ENCODE assay signal across 25 cellular contexts in the genomic region with DNA sequence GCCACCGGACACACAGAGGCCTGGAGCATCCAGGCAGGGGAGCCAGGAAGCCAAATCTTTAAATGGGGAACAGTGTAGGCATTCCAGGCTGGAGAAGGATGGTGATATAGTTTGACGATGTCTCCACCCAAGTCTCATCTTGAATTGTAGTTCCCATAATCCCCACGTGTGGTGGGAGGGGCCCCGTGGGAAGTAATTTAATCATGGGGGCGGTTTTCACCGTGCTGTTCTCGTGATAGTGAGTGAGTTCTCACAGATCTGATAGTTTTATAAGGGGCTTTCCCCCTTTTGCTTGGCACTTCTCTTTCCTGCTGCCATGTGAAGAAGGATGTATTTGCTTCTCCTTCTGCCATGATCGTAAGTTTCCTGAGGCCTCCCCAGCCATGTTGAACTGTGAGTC. TPM values are rescaled to one million over a fixed set of nuclear protein-coding genes. Genes with fewer than 3 reads are reported as not detected.
A peak's percentile ranks its signal among the peaks of the same experiment; 100 is the strongest.
DNase-seq lines count a peak whose midpoint lies in the region; ATAC-seq, FAIRE-seq and TF ChIP-seq lines count a peak whose summit lies in the region.
"Had no signal": no experiment of that assay in that cellular context is flagged by ENCODE, and none has a peak within 500 bp of the region (broad histone marks: within the 10 kb centered on the region; RNA-seq: fewer than 3 reads in every experiment).

No MANE protein-coding gene starts in this region.

- H3K4me3 ChIP-seq in OCI-LY7 (ENCODE audit: low read depth, low read length, poor library complexity, severe bottlenecking) (peak overlapping the region; percentile 71), heart left ventricle (peak overlapping the region in 2 of 12 donors; percentile 17 to 44), subcutaneous abdominal adipose tissue (ENCODE audit: low read depth in 1 of 5, low read length in 5 of 5) (no peak overlapping the region)
- H3K4me3 ChIP-seq in CD4-positive, alpha-beta memory T cell (ENCODE audit: low read length in 2 of 2), result no peak overlapping the region
- H3K4me3 ChIP-seq: GM23248, lung, SJSA1, transverse colon had no signal

- H3K4me2 ChIP-seq in OCI-LY7 (ENCODE audit: low read length), result peak overlapping the region; percentile 72

- FAIRE-seq in GM12891 (lab: Jason Lieb, UNC), result peak; percentile 75

- peaks cover 10 to 12% of the 10 kb centered on the region in 2 donors for H3K4me1 Mint-ChIP-seq in effector memory CD8-positive, alpha-beta T cell (ENCODE audit: low read depth in 2 of 2)
- H3K4me1 Mint-ChIP-seq in CD4-positive, alpha-beta memory T cell, result peaks cover 2 to 6% (median 3%) of the 10 kb centered on the region in 4 donors

- H3K9ac ChIP-seq in subcutaneous abdominal adipose tissue (ENCODE audit: low read length in 5 of 5), result peak overlapping the region in 1 of 5 donors; percentile 48
- H3K9ac ChIP-seq: GM23248 had no signal

- no peak for ATAC-seq in heart left ventricle
- no peak for ATAC-seq in effector memory CD8-positive, alpha-beta T cell (replicated peaks)
- no peak for ATAC-seq in GM21381 (IDR thresholded peaks at IDR 0.05; ENCODE audit: unreplicated experiment)

- TF ChIP-seq CTCF in OCI-LY7 (conservative IDR thresholded peaks at IDR 0.05; ENCODE audit: low read length) (no peak), heart left ventricle (IDR thresholded peaks at IDR 0.05) (no peak)

- DNase-seq in GM12891 (ENCODE audit: insufficient read length, low spot score) (no peak), OCI-LY7 (ENCODE audit: low spot score) (peak; percentile 76), heart left ventricle (no peak), DMS153 (lab: John Stamatoyannopoulos, UW) (no peak)
- no peak for DNase-seq in effector memory CD8-positive, alpha-beta T cell
- DNase-seq in CD4-positive, alpha-beta memory T cell, result no peak
- DNase-seq: activated CD4-positive, alpha-beta T cell treated with anti-CD3 and anti-CD28 coated beads, Interleukin-2, amount 10 ng/mL, durations not matched to agents 24 days and 14 days; cerebellar nuclear complex; COR-L47; effector CD4-positive, alpha-beta T cell; erythroblast; islet precursor cell; NCI-H1436; NCI-H526 treated with DMSO at 0.1 percent for 48 hours; occipital lobe; retina; T-helper 2 cell; transverse colon had no signal

- H4K20me1 ChIP-seq in OCI-LY7 (ENCODE audit: insufficient read depth, low read length), result no peaks in the 10 kb centered on the region

- WGBS in heart left ventricle, 4 donors, result 43 to 54% (median 48%) methylated on average over 8 of the region's 8 CpGs

- TF ChIP-seq POLR2A in GM12891 (IDR thresholded peaks at IDR 0.05; ENCODE audit: low read depth, low read length), result no peak
- TF ChIP-seq POLR2A in heart left ventricle (IDR thresholded peaks at IDR 0.05), result no peak

- peak overlapping the region; percentile 46; the same call in 1 of the 2 replicates for H2AFZ ChIP-seq in OCI-LY7 (ENCODE audit: low read length)
- H2AFZ ChIP-seq: GM23248 had no signal

- no peaks in the 10 kb centered on the region for H3K9me3 ChIP-seq in OCI-LY7 (ENCODE audit: low read length)
- H3K9me3 ChIP-seq in heart left ventricle, result no peaks in the 10 kb centered on the region
- no peaks in the 10 kb centered on the region for H3K9me3 ChIP-seq in subcutaneous abdominal adipose tissue (ENCODE audit: control insufficient read depth in 5 of 5, low read length in 5 of 5)
- H3K9me3 ChIP-seq in CD4-positive, alpha-beta memory T cell (ENCODE audit: control insufficient read depth in 1 of 2, low read length in 2 of 2), result no peaks in the 10 kb centered on the region
- H3K9me3 ChIP-seq: SJSA1, transverse colon had no signal

- POLR2A ChIA-PET in OCI-LY7 (lab: Charles Lee), result interaction anchor here (0.8 to 8.3 kb wide), 2 partner anchors 13 to 30 kb away, joined by 3 to 66 read pairs; partner anchors contain the start of gene GINS3
- POLR2A ChIA-PET in CD4-positive, alpha-beta memory T cell (lab: Charles Lee; ENCODE audit: partially characterized antibody), result no interaction called here

- H3K36me3 Mint-ChIP-seq in effector memory CD8-positive, alpha-beta T cell (ENCODE audit: insufficient read depth), result peaks cover 2% of the 10 kb centered on the region
- no peaks in the 10 kb centered on the region for H3K36me3 Mint-ChIP-seq in CD4-positive, alpha-beta memory T cell

- H3K9me3 Mint-ChIP-seq in effector memory CD8-positive, alpha-beta T cell, result no peaks in the 10 kb centered on the region
- H3K9me3 Mint-ChIP-seq in CD4-positive, alpha-beta memory T cell, result no peaks in the 10 kb centered on the region
- H3K9me3 Mint-ChIP-seq: activated CD4-positive, alpha-beta T cell treated with anti-CD3 and anti-CD28 coated beads, Interleukin-2, amount 10 ng/mL, durations not matched to agents 24 days and 14 days; stimulated activated naive CD8-positive, alpha-beta T cell treated with anti-CD3 and anti-CD28 coated beads, Interleukin-15, Interleukin-2, amounts not matched to agents 100 ng/mL and 50 ng/mL, for 24 hours had no signal

- no peaks in the 10 kb centered on the region for H3K27me3 ChIP-seq in heart left ventricle
- H3K27me3 ChIP-seq in subcutaneous abdominal adipose tissue (ENCODE audit: control insufficient read depth in 5 of 5, insufficient read depth in 4 of 5, low read length in 5 of 5), result no peaks in the 10 kb centered on the region
- H3K27me3 ChIP-seq in CD4-positive, alpha-beta memory T cell (ENCODE audit: insufficient read depth, low read length), result no peaks in the 10 kb centered on the region

- BruUV-seq in OCI-LY7 (replicated peaks; lab: Mats Ljungman, UMichigan), result no TSS peak

- H3K27me3 Mint-ChIP-seq in effector memory CD8-positive, alpha-beta T cell, result peaks cover 35 to 60% of the 10 kb centered on the region in 2 donors
- peaks cover 8 to 20% of the 10 kb centered on the region in 2 donors for H3K27me3 Mint-ChIP-seq in CD4-positive, alpha-beta memory T cell

- H3K4me3 Mint-ChIP-seq in effector memory CD8-positive, alpha-beta T cell, result no peak overlapping the region
- no peak overlapping the region for H3K4me3 Mint-ChIP-seq in CD4-positive, alpha-beta memory T cell
- H3K4me3 Mint-ChIP-seq: activated CD4-positive, alpha-beta T cell treated with anti-CD3 and anti-CD28 coated beads, Interleukin-2, amount 10 ng/mL, durations not matched to agents 24 days and 14 days; activated naive CD8-positive, alpha-beta T cell; stimulated activated naive CD8-positive, alpha-beta T cell treated with anti-CD3 and anti-CD28 coated beads, Interleukin-15, Interleukin-2, amounts not matched to agents 100 ng/mL and 50 ng/mL, for 24 hours had no signal

- CTCF ChIA-PET in OCI-LY7 (lab: Charles Lee; ENCODE audit: unreplicated experiment), result no interaction called here
- CTCF ChIA-PET in CD4-positive, alpha-beta memory T cell (lab: Charles Lee; ENCODE audit: partially characterized antibody), result no interaction called here

- H3K27ac Mint-ChIP-seq in effector memory CD8-positive, alpha-beta T cell, result no peak overlapping the region
- no peak overlapping the region for H3K27ac Mint-ChIP-seq in CD4-positive, alpha-beta memory T cell
- H3K27ac Mint-ChIP-seq: activated CD4-positive, alpha-beta T cell treated with anti-CD3 and anti-CD28 coated beads, Interleukin-2, amount 10 ng/mL, durations not matched to agents 24 days and 14 days; activated naive CD8-positive, alpha-beta T cell had no signal

- H3K27ac ChIP-seq in OCI-LY7 (ENCODE audit: low read depth, low read length, poor library complexity, severe bottlenecking) (peak overlapping the region; percentile 100), heart left ventricle (peak overlapping the region; percentile 55 to 97 (median 86)), subcutaneous abdominal adipose tissue (ENCODE audit: low read depth, low read length) (peak overlapping the region; percentile 24)
- no peak overlapping the region for H3K27ac ChIP-seq in CD4-positive, alpha-beta memory T cell (ENCODE audit: low read depth, low read length)
- H3K27ac ChIP-seq: GM23248, SJSA1, transverse colon had no signal

- no peaks in the 10 kb centered on the region for H3K9me2 ChIP-seq in OCI-LY7 (ENCODE audit: insufficient read depth, low read length)

- intact Hi-C loops in OCI-LY7 (cut with micrococcal nuclease; ENCODE audit: unreplicated experiment), result no loop called here
- intact Hi-C loops in heart left ventricle (cut with DNase I), result no loop called here
- intact Hi-C loops in CD4-positive, alpha-beta memory T cell (cut with micrococcal nuclease), result no loop called here

- H3K4me1 ChIP-seq in OCI-LY7 (ENCODE audit: insufficient read depth, low read length, poor library complexity, severe bottlenecking) (peaks cover 100% of the 10 kb centered on the region), heart left ventricle (peaks cover 0 to 47% (median 10%) of the 10 kb centered on the region in 12 donors), subcutaneous abdominal adipose tissue (ENCODE audit: control insufficient read depth in 5 of 5, insufficient read depth in 5 of 5, low read length in 5 of 5) (peaks cover 0 to 26% (median 7%) of the 10 kb centered on the region in 5 donors)
- H3K4me1 ChIP-seq in CD4-positive, alpha-beta memory T cell (ENCODE audit: insufficient read depth, low read length), result peaks cover 6% of the 10 kb centered on the region
- H3K4me1 ChIP-seq: transverse colon had no signal

- H3K36me3 ChIP-seq in OCI-LY7 (ENCODE audit: insufficient read depth, low read length) (peaks cover 18% of the 10 kb centered on the region; the same call in 1 of the 2 replicates), heart left ventricle (no peaks in the 10 kb centered on the region), subcutaneous abdominal adipose tissue (ENCODE audit: control insufficient read depth in 5 of 5, insufficient read depth in 5 of 5, low read length in 5 of 5) (no peaks in the 10 kb centered on the region)
- no peaks in the 10 kb centered on the region for H3K36me3 ChIP-seq in CD4-positive, alpha-beta memory T cell (ENCODE audit: insufficient read depth, low read length)
- H3K36me3 ChIP-seq: SJSA1, transverse colon had no signal

- H3K79me2 ChIP-seq in OCI-LY7 (ENCODE audit: insufficient read depth, low read depth, low read length), result peaks cover 49% of the 10 kb centered on the region; the same call in 1 of the 2 replicates

TF ChIP-seq in GM12891, 5 proteins besides CTCF, POLR2A, EP300 and RAD21:
- TF ChIP-seq TAF1 (IDR thresholded peaks at IDR 0.05; ENCODE audit: low read depth, low read length) (no peak), POLR2AphosphoS5 (IDR thresholded peaks at IDR 0.05; ENCODE audit: low read depth, low read length) (no peak), SPI1 (IDR thresholded peaks at IDR 0.05; ENCODE audit: low read depth, low read length) (no peak), PAX5 (IDR thresholded peaks at IDR 0.05; ENCODE audit: insufficient read depth, low read length, severe bottlenecking) (no peak), POU2F2 (IDR thresholded peaks at IDR 0.05; ENCODE audit: low read depth, low read length) (no peak)

RNA-seq across cellular contexts. Expression of gene GINS3, which starts 28.8 kb away (rescaled TPM):
- polyA plus RNA-seq in GM12891 (2012; ENCODE audit: low read depth, missing spikeins), result 11.9 TPM
- total RNA-seq in OCI-LY7 (2014; rRNA removed; shearing (Covaris generic)), result 35.7 and 49.1 TPM in 2 replicates
- 50.4 and 50.5 TPM in 2 replicates for total RNA-seq in OCI-LY7 (2022)
- 1 to 10 TPM; 3.9 to 8.7 (median 7.1) TPM for total RNA-seq in heart left ventricle
- 10 to 100 TPM in 1 of 2 donors, 1 to 10 TPM in 1; 5.4 to 20.2 TPM for polyA plus RNA-seq in heart left ventricle
- 1 to 10 TPM; 1.3 to 2.2 TPM for total RNA-seq in CD4-positive, alpha-beta memory T cell
- 1 to 10 TPM in 1 of 2 donors, under 1 TPM in 1; 0.78 to 1.1 TPM for polyA plus RNA-seq in CD4-positive, alpha-beta memory T cell
